In the genomic region with DNA sequence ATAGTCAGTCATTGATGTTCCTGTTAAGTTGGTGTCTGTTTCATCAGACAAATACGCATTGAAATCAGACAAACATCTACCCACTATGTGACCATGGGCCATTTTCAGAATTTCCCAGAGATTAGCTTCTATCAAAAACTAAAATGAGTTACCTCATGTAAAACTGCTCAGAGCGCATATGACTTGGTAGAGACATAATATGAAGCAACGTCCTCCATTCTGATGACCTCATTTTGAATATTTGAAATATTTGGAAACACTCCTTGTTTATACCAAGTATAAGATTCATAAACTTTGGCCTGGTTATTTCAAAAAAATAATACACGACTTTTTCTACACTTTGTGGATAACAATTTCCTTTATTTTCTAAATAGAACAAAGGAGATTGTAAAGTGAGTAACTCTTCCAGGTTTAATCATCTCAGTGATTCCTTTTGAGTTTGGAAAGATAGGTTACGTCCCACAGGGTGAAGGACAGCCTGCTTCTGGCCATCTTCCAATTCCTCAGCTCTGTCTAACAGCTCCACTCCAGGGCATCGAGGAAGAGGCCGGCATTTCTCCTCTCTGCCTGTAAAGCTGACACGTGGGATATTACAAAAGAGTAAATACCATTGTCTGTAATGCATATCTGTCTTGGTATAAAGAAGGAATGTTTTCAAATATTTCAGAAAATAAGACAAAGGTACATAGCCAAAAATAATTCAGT, we compare ENCODE assay signal across 15 cellular contexts.
A peak's percentile ranks its signal among the peaks of the same experiment; 100 is the strongest.
DNase-seq lines count a peak whose midpoint lies in the region; ATAC-seq and TF ChIP-seq lines count a peak whose summit lies in the region.
"Had no signal": no experiment of that assay in that cellular context is flagged by ENCODE, and none has a peak within 500 bp of the region (broad histone marks: within the 10 kb centered on the region; RNA-seq: fewer than 3 reads in every experiment).

No MANE protein-coding gene starts in this region.

- no peak overlapping the region for H3K4me3 ChIP-seq in H7 (ENCODE audit: insufficient read depth, low read depth, low read length)
- H3K4me3 ChIP-seq in PC-9: no peak overlapping the region
- H3K4me3 ChIP-seq in psoas muscle: no peak overlapping the region

- H3K27me3 ChIP-seq in H7 (ENCODE audit: control insufficient read depth, insufficient read depth, low read length) (no peaks in the 10 kb centered on the region), PC-9 (ENCODE audit: insufficient read depth, low read depth) (no peaks in the 10 kb centered on the region), psoas muscle (ENCODE audit: insufficient read depth in 3 of 3, low read length in 2 of 3) (no peaks in the 10 kb centered on the region)

- H3K4me3 Mint-ChIP-seq in activated naive CD8-positive, alpha-beta T cell treated with anti-CD3 and anti-CD28 coated beads, Interleukin-2, amount 50 U/mL, for 24 hours: no peak overlapping the region
- H3K4me3 Mint-ChIP-seq: activated naive CD4-positive, alpha-beta T cell treated with anti-CD3 and anti-CD28 coated beads, Interleukin-2, amount 10 ng/mL, durations not matched to agents 7 days and 5 days; CD4-positive, CD25-positive, alpha-beta regulatory T cell; IgD-negative memory B cell had no signal

- H3K27ac ChIP-seq in PC-9 (no peak overlapping the region), psoas muscle (no peak overlapping the region)

- intact Hi-C loops in PC-9 (cut with micrococcal nuclease; ENCODE audit: unreplicated experiment) (no loop called here), psoas muscle (cut with DNase I) (no loop called here)

- H3K36me3 Mint-ChIP-seq in activated naive CD8-positive, alpha-beta T cell treated with anti-CD3 and anti-CD28 coated beads, Interleukin-2, amount 50 U/mL, for 24 hours (ENCODE audit: low read depth): no peaks in the 10 kb centered on the region
- H3K36me3 Mint-ChIP-seq: activated naive CD4-positive, alpha-beta T cell treated with anti-CD3 and anti-CD28 coated beads, Interleukin-2, amount 10 ng/mL, durations not matched to agents 7 days and 5 days; CD4-positive, CD25-positive, alpha-beta regulatory T cell; IgD-negative memory B cell had no signal

- no peaks in the 10 kb centered on the region for H3K4me1 Mint-ChIP-seq in activated naive CD8-positive, alpha-beta T cell treated with anti-CD3 and anti-CD28 coated beads, Interleukin-2, amount 50 U/mL, for 24 hours
- H3K4me1 Mint-ChIP-seq: activated naive CD4-positive, alpha-beta T cell treated with anti-CD3 and anti-CD28 coated beads, Interleukin-2, amount 10 ng/mL, durations not matched to agents 7 days and 5 days; CD4-positive, CD25-positive, alpha-beta regulatory T cell; IgD-negative memory B cell had no signal

- no peaks in the 10 kb centered on the region for H3F3A ChIP-seq in PC-9 (ENCODE audit: insufficient read depth, low read depth)

- H3K79me2 ChIP-seq in PC-9 (ENCODE audit: low read depth): no peaks in the 10 kb centered on the region

- POLR2A ChIA-PET in PC-9 (lab: Charles Lee; ENCODE audit: unreplicated experiment): no interaction called here

- DNase-seq in H7: peak; percentile 2
- DNase-seq in PC-9: peak in 1 of 2 experiments; percentile 37
- peak; percentile 77 for DNase-seq in globus pallidus (ENCODE audit: low spot score)
- DNase-seq in psoas muscle: no peak
- DNase-seq in HK-2 (ENCODE audit: unreplicated experiment): no peak
- DNase-seq in activated naive CD8-positive, alpha-beta T cell treated with anti-CD3 and anti-CD28 coated beads, Interleukin-2, amount 50 U/mL, for 24 hours: no peak
- DNase-seq in activated CD4-positive, alpha-beta T cell treated with anti-CD3 and anti-CD28 coated beads, Interleukin-2, amount 50 U/mL, for 4 hours: no peak
- DNase-seq: activated naive CD4-positive, alpha-beta T cell treated with anti-CD3 and anti-CD28 coated beads, Interleukin-2, amount 10 ng/mL, durations not matched to agents 7 days and 5 days; CD4-positive, CD25-positive, alpha-beta regulatory T cell; NCI-H1694; occipital lobe; stimulated activated naive CD4-positive, alpha-beta T cell had no signal

- peak; percentile 53 to 79 (median 66) for ATAC-seq in psoas muscle
- no peak for ATAC-seq in activated naive CD8-positive, alpha-beta T cell treated with anti-CD3 and anti-CD28 coated beads, Interleukin-2, amount 50 U/mL, for 24 hours
- ATAC-seq in esophagus mucosa: no peak
- ATAC-seq: left lobe of liver had no signal

- H3K36me3 ChIP-seq in H7 (replicated peaks; ENCODE audit: control insufficient read depth, insufficient read depth, low read length) (no peaks in the 10 kb centered on the region), PC-9 (ENCODE audit: low read depth) (no peaks in the 10 kb centered on the region), psoas muscle (ENCODE audit: insufficient read depth in 1 of 2, low read depth in 1 of 2) (no peaks in the 10 kb centered on the region)

- H3K9me3 ChIP-seq in PC-9 (ENCODE audit: insufficient read depth, low read depth): no peaks in the 10 kb centered on the region
- no peaks in the 10 kb centered on the region for H3K9me3 ChIP-seq in psoas muscle

- no TSS peak for BruUV-seq in PC-9 (replicated peaks; lab: Mats Ljungman, UMichigan)

- H4K20me1 ChIP-seq in PC-9 (ENCODE audit: insufficient read depth): no peaks in the 10 kb centered on the region

- peak overlapping the region; percentile 55 for H2AFZ ChIP-seq in PC-9

- TF ChIP-seq CTCF in PC-9 (conservative IDR thresholded peaks at IDR 0.05) (no peak), psoas muscle (IDR thresholded peaks at IDR 0.05) (no peak)

- H3K9me2 ChIP-seq in PC-9 (ENCODE audit: insufficient read depth): no peaks in the 10 kb centered on the region

- no peak overlapping the region for H3K27ac Mint-ChIP-seq in activated naive CD8-positive, alpha-beta T cell treated with anti-CD3 and anti-CD28 coated beads, Interleukin-2, amount 50 U/mL, for 24 hours
- H3K27ac Mint-ChIP-seq: activated naive CD4-positive, alpha-beta T cell treated with anti-CD3 and anti-CD28 coated beads, Interleukin-2, amount 10 ng/mL, durations not matched to agents 7 days and 5 days; CD4-positive, CD25-positive, alpha-beta regulatory T cell; IgD-negative memory B cell had no signal

- H3K27me3 Mint-ChIP-seq in activated naive CD8-positive, alpha-beta T cell treated with anti-CD3 and anti-CD28 coated beads, Interleukin-2, amount 50 U/mL, for 24 hours: no peaks in the 10 kb centered on the region
- H3K27me3 Mint-ChIP-seq: activated naive CD4-positive, alpha-beta T cell treated with anti-CD3 and anti-CD28 coated beads, Interleukin-2, amount 10 ng/mL, durations not matched to agents 7 days and 5 days; CD4-positive, CD25-positive, alpha-beta regulatory T cell; IgD-negative memory B cell had no signal

- no peak overlapping the region for H3K4me2 ChIP-seq in PC-9

- no peaks in the 10 kb centered on the region for H3K4me1 ChIP-seq in PC-9 (replicated peaks; ENCODE audit: insufficient read depth)
- H3K4me1 ChIP-seq in psoas muscle: no peaks in the 10 kb centered on the region

- H3K9me3 Mint-ChIP-seq in activated naive CD8-positive, alpha-beta T cell treated with anti-CD3 and anti-CD28 coated beads, Interleukin-2, amount 50 U/mL, for 24 hours: no peaks in the 10 kb centered on the region
- H3K9me3 Mint-ChIP-seq: activated naive CD4-positive, alpha-beta T cell treated with anti-CD3 and anti-CD28 coated beads, Interleukin-2, amount 10 ng/mL, durations not matched to agents 7 days and 5 days; IgD-negative memory B cell had no signal

- WGBS in psoas muscle, 3 donors: 32 to 39% (median 33%) methylated on average over 8 of the region's 8 CpGs

- CTCF ChIA-PET in PC-9 (lab: Charles Lee): no interaction called here

Comparison
In these comparisons a context has a peak if more than half of its experiments do, and no peak if none do; other contexts are left out.
1. DNase-seq: peak in H7 (single experiment) and globus pallidus (single experiment); none in psoas muscle (0 of 2), HK-2 (single experiment), activated naive CD8-positive, alpha-beta T cell treated with anti-CD3 and anti-CD28 coated beads, Interleukin-2, amount 50 U/mL, for 24 hours (single experiment) and activated CD4-positive, alpha-beta T cell treated with anti-CD3 and anti-CD28 coated beads, Interleukin-2, amount 50 U/mL, for 4 hours (0 of 2).
2. ATAC-seq: peak in psoas muscle (4 of 4); none in activated naive CD8-positive, alpha-beta T cell treated with anti-CD3 and anti-CD28 coated beads, Interleukin-2, amount 50 U/mL, for 24 hours (single experiment) and esophagus mucosa (single experiment).